34 cellular contexts compared by ENCODE assay signal in the genomic region with DNA sequence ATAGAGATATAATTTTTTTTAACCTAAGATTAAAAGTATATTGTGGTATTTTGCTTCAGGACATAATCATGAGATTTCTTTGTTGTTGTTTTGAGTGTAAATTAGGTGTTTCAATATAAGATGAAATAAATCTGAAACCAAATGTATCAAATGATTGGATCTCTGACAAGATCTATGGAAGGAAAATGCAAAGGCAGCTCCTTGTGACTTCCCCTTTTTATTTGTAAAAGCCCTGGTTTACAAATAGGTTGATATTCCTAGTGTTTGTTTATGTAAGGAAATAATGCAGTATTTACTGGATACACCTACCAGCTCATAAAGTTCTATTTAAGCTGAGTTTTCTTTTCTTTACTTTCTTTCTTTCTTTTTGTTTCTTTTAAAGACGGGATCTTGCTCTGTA.
"Had no signal": no experiment of that assay in that cellular context is flagged by ENCODE, and none has a peak within 500 bp of the region (broad histone marks: within the 10 kb centered on the region; RNA-seq: fewer than 3 reads in every experiment).

No MANE protein-coding gene starts in this region.

- H3K9me2 ChIP-seq: SK-N-SH had no signal

- H3K4me3 ChIP-seq: ascending aorta, cardiac muscle cell, MG63, Peyer's patch, SJSA1 had no signal

- H3K9me3 ChIP-seq: ascending aorta, MG63, Peyer's patch, SJSA1, SK-N-SH had no signal

- H3K4me3 Mint-ChIP-seq: activated CD8-positive, alpha-beta T cell treated with anti-CD3 and anti-CD28 coated beads for 36 hours; activated naive CD8-positive, alpha-beta T cell treated with anti-CD3 and anti-CD28 coated beads, Interleukin-2, amount 10 ng/mL, durations not matched to agents 7 days and 5 days had no signal

- H3K9ac ChIP-seq: KMS-11, SK-N-SH had no signal

- ATAC-seq: activated CD8-positive, alpha-beta T cell treated with anti-CD3 and anti-CD28 coated beads for 36 hours; activated T-cell treated with anti-CD3 and anti-CD28 coated beads, Interleukin-2, amount 50 U/mL, for 72 hours; PC-3; T-cell had no signal

- H3K27me3 ChIP-seq: ascending aorta, cardiac muscle cell, MG63, Peyer's patch, SJSA1 had no signal

- H3K27ac ChIP-seq: ascending aorta, cardiac muscle cell, KMS-11, Peyer's patch, SJSA1, WERI-Rb-1 had no signal

- H3K36me3 ChIP-seq: ascending aorta, cardiac muscle cell, MG63, Peyer's patch, SJSA1, WERI-Rb-1 had no signal

- H3K9me3 Mint-ChIP-seq: activated CD8-positive, alpha-beta T cell treated with anti-CD3 and anti-CD28 coated beads for 36 hours; activated naive CD4-positive, alpha-beta T cell treated with anti-CD3 and anti-CD28 coated beads, Interleukin-2, amount 50 U/mL, for 24 hours; activated naive CD8-positive, alpha-beta T cell treated with anti-CD3 and anti-CD28 coated beads, Interleukin-2, amount 10 ng/mL, durations not matched to agents 7 days and 5 days; activated T-cell treated with anti-CD3 and anti-CD28 coated beads, Interleukin-2, amount 50 U/mL, for 72 hours; activated T-helper 2 cell treated with anti-CD3 and anti-CD28 coated beads, Interferon-gamma antibody, Interleukin-2, Interleukin-4, amounts not matched to agents 10 μg/mL and 5 μg/mL and 100 μg/mL, durations not matched to agents 14 hours and 24 hours and 36 hours; central memory CD8-positive, alpha-beta T cell; T-cell had no signal

- DNase-seq: activated CD4-positive, alpha-beta T cell treated with anti-CD3 and anti-CD28 coated beads for 1 hour; activated CD4-positive, alpha-beta T cell treated with anti-CD3 and anti-CD28 coated beads for 48 hours; activated CD4-positive, alpha-beta T cell treated with anti-CD3 and anti-CD28 coated beads, Interleukin-2, amount 50 U/mL, for 4 hours; activated CD4-positive, CD25-positive, alpha-beta regulatory T cell; activated CD8-positive, alpha-beta T cell treated with anti-CD3 and anti-CD28 coated beads for 36 hours; activated gamma-delta T cell; activated naive CD4-positive, alpha-beta T cell treated with Interleukin-2 at 50 U/mL for 16 hours; activated naive CD8-positive, alpha-beta T cell treated with anti-CD3 and anti-CD28 coated beads, Interleukin-2, amount 10 ng/mL, durations not matched to agents 7 days and 5 days; activated T-cell treated with anti-CD3 and anti-CD28 coated beads, Interleukin-2, amount 50 U/mL, for 1 hour; activated T-cell treated with anti-CD3 and anti-CD28 coated beads, Interleukin-2, amount 50 U/mL, for 72 hours; amygdala; MG63; NCI-H1105; NCI-H1417 treated with DMSO at 0.1 percent for 48 hours; NCI-H1930; NCI-H2081 treated with DMSO at 0.1 percent for 48 hours; NCI-H510A; NCI-H748 treated with DMSO at 0.1 percent for 48 hours; NK-92 treated with Interleukin-12 subunit alpha and Interleukin-12 subunit beta, amount 100 ng/mL, for 24 hours; PC-3; Peyer's patch; RPMI8226; SHP77 treated with DMSO at 0.1 percent for 48 hours; SK-N-SH; T-cell; T1000; WERI-Rb-1 had no signal

- H3K4me1 ChIP-seq: SJSA1 had no signal

- H3K4me2 ChIP-seq: KMS-11, SK-N-SH had no signal

- H3K27ac Mint-ChIP-seq: activated CD8-positive, alpha-beta T cell treated with anti-CD3 and anti-CD28 coated beads for 36 hours; activated naive CD8-positive, alpha-beta T cell treated with anti-CD3 and anti-CD28 coated beads, Interleukin-2, amount 10 ng/mL, durations not matched to agents 7 days and 5 days; activated T-helper 2 cell treated with anti-CD3 and anti-CD28 coated beads, Interferon-gamma antibody, Interleukin-2, Interleukin-4, amounts not matched to agents 10 μg/mL and 5 μg/mL and 100 μg/mL, durations not matched to agents 14 hours and 24 hours and 36 hours had no signal

- H3K27me3 Mint-ChIP-seq: activated CD8-positive, alpha-beta T cell treated with anti-CD3 and anti-CD28 coated beads for 36 hours; activated naive CD4-positive, alpha-beta T cell treated with anti-CD3 and anti-CD28 coated beads, Interleukin-2, amount 50 U/mL, for 24 hours; activated naive CD8-positive, alpha-beta T cell treated with anti-CD3 and anti-CD28 coated beads, Interleukin-2, amount 10 ng/mL, durations not matched to agents 7 days and 5 days; central memory CD8-positive, alpha-beta T cell; T-cell had no signal
